Comparison of ENCODE assay signal across 8 cellular contexts in the genomic region with DNA sequence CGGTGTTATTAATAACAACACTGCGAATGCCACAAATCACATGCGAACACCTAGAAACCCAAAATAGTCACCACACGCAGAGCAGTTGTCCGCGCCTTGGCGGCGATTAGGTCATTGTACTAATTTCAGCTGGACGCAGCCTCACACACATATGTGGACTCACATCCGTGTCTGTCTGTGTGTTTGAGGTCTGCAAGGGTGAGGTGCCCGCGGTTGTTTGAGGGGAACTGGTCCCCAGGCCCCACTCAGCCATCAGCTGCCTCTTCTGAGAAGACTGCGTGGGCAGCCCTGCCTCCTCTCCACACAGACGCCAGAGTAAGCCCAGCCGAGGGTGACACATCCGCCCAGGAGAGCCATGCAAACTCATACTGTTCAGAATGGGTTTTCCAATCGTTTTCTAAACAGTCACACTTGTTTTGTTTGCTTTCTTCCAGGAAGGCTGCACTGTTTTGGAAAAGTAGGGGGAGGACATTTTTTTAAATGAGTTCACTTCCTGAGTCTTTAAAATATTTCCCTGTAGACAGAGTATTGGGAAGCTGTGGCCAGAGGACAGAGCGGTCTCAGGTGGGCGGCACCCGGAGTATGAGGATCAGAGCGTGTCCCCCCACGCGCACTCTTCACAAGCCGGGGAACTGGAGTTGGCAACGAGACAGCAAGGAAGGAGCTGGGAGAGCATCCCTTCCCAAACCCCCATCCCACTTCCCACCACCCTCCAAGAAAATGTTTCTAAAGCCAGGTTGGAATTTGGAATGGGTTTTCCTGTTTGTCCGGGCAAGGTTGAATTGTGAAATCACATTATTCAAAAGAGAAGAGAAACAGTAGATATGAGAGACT. TPM values are rescaled to one million over a fixed set of nuclear protein-coding genes. Genes with fewer than 3 reads are reported as not detected.
DNase-seq lines count a peak whose midpoint lies in the region; ATAC-seq and TF ChIP-seq lines count a peak whose summit lies in the region.

No MANE protein-coding gene starts in this region.

- H3K27me3 Mint-ChIP-seq in type B pancreatic cell, result no peaks in the 10 kb centered on the region

- no peak overlapping the region for H3K4me3 Mint-ChIP-seq in type B pancreatic cell

- no peak for TF ChIP-seq RAD21 in HCT116 (IDR thresholded peaks at IDR 0.05; ENCODE audit: low read depth)

- BruUV-seq in HCT116 (replicated peaks; lab: Mats Ljungman, UMichigan), result no TSS peak

- H3K27me3 ChIP-seq in HCT116 (ENCODE audit: insufficient read depth, low read length) (peaks cover 6% of the 10 kb centered on the region; the same call in 1 of the 2 replicates), trophoblast cell (ENCODE audit: insufficient read depth, low read length) (no peaks in the 10 kb centered on the region)

- no peak overlapping the region for H3K4ac ChIP-seq in trophoblast cell (ENCODE audit: low read depth, low read length)

- peaks cover 30% of the 10 kb centered on the region for H3K4me1 Mint-ChIP-seq in type B pancreatic cell (ENCODE audit: unreplicated experiment)

- CTCF ChIA-PET in HCT116 (lab: Charles Lee), result no interaction called here

- H3K36me3 ChIP-seq in HCT116 (ENCODE audit: control insufficient read depth in 1 of 2, insufficient read depth in 2 of 2, low read length in 2 of 2) (no peaks in the 10 kb centered on the region), trophoblast cell (ENCODE audit: control insufficient read depth in 1 of 2, insufficient read depth in 2 of 2, low read length in 2 of 2) (no peaks in the 10 kb centered on the region)

- H3K9ac ChIP-seq in HCT116 (ENCODE audit: low read length) (no peak overlapping the region), trophoblast cell (ENCODE audit: low read length) (no peak overlapping the region)

- TF ChIP-seq POLR2A in HCT116 (IDR thresholded peaks at IDR 0.05; ENCODE audit: borderline replicate concordance, extremely low read depth, insufficient read depth, insufficient read length), result no peak

- H3K9me3 ChIP-seq in HCT116 (ENCODE audit: control insufficient read depth in 1 of 2, insufficient read depth in 1 of 2, low read depth in 1 of 2, low read length in 2 of 2), result peaks cover 0 to 4% of the 10 kb centered on the region in 2 experiments; a peak in 1 of 4 replicates
- no peaks in the 10 kb centered on the region for H3K9me3 ChIP-seq in trophoblast cell (ENCODE audit: insufficient read depth, low read depth, low read length)

- H3K14ac ChIP-seq in trophoblast cell (ENCODE audit: low read length), result peak overlapping the region; percentile 45

- H4K20me1 ChIP-seq in HCT116 (ENCODE audit: insufficient read depth), result no peaks in the 10 kb centered on the region

- H4K8ac ChIP-seq in trophoblast cell (ENCODE audit: low read depth, low read length), result peak overlapping the region; percentile 41

- H2BK120ac ChIP-seq in trophoblast cell (ENCODE audit: insufficient read depth, low read length, poor library complexity), result peak overlapping the region; percentile 35

- no peak overlapping the region for H3K23ac ChIP-seq in trophoblast cell (ENCODE audit: low read length)

- H2BK12ac ChIP-seq in trophoblast cell (ENCODE audit: low read length), result peak overlapping the region; percentile 77

- no peak overlapping the region for H4K12ac ChIP-seq in trophoblast cell (ENCODE audit: low read depth, low read length)

- peak; percentile 75 for DNase-seq in GM13977 (ENCODE audit: low spot score)
- DNase-seq in HCT116 (ENCODE audit: low read depth, low spot score), result no peak
- DNase-seq in NCI-H2029 (lab: John Stamatoyannopoulos, UW), result peak; percentile 70
- DNase-seq in activated T-cell treated with anti-CD3 and anti-CD28 coated beads for 48 hours (ENCODE audit: low read depth), result peak; percentile 78
- peak; percentile 90 for DNase-seq in fibroblast of villous mesenchyme (ENCODE audit: low read depth)
- DNase-seq in trophoblast cell, result peak; percentile 84 to 96
- DNase-seq in type B pancreatic cell (ENCODE audit: extremely low spot score, unreplicated experiment), result no peak
- no peak for DNase-seq in retina

- H3K27ac Mint-ChIP-seq in type B pancreatic cell, result peak overlapping the region; percentile 81

- in situ Hi-C loops in GM13977 (cut with MboI; ENCODE audit: low pct_unique_long_range_greater_than_20kb, low sequenced_read_pairs, unreplicated experiment), result loop anchor here (25.0 kb wide), 1 partner anchor 338 kb away; no protein-coding TSS in a partner anchor

- H3K4me1 ChIP-seq in HCT116 (ENCODE audit: control insufficient read depth in 1 of 2, insufficient read depth in 2 of 2, low read length in 2 of 2) (peaks cover 20 to 53% of the 10 kb centered on the region in 2 experiments), trophoblast cell (ENCODE audit: control insufficient read depth in 1 of 2, insufficient read depth in 2 of 2, low read length in 2 of 2) (peaks cover 10 to 19% of the 10 kb centered on the region in 2 experiments)

- peak overlapping the region; percentile 45 for H3K18ac ChIP-seq in trophoblast cell (ENCODE audit: low read length)

- intact Hi-C loops in HCT116 (cut with micrococcal nuclease), result loop anchor here (5.0 kb wide), 1 partner anchor 353 kb away; no protein-coding TSS in a partner anchor

- RAD21 ChIA-PET in HCT116 (lab: Charles Lee; ENCODE audit: low non-redundant PET in 1 of 2, low total read pairs in 2 of 2, uncharacterized antibody in 2 of 2, unreplicated experiment in 2 of 2), result no interaction called here

- peaks cover 6% of the 10 kb centered on the region for H3K79me1 ChIP-seq in trophoblast cell (ENCODE audit: low read length)

- peak overlapping the region; percentile 83 for H4K91ac ChIP-seq in trophoblast cell (ENCODE audit: low read depth, low read length)

- POLR2A ChIA-PET in HCT116 (lab: Charles Lee), result no interaction called here

- H3K4me2 ChIP-seq in HCT116 (ENCODE audit: low read length) (0 out of 2 replicates have a peak overlapping the region, but pooled peaks have one; percentile 11), trophoblast cell (ENCODE audit: low read length) (no peak overlapping the region)

- H3K4me3 ChIP-seq in HCT116 (replicated peaks in 1 of 2; ENCODE audit: low read depth in 1 of 2, low read length in 2 of 2) (no peak overlapping the region), fibroblast of villous mesenchyme (ENCODE audit: low read depth, low read length) (no peak overlapping the region), trophoblast cell (ENCODE audit: low read depth, low read length) (no peak overlapping the region)

- H3K27ac ChIP-seq in HCT116 (ENCODE audit: low read depth, low read length) (no peak overlapping the region), trophoblast cell (ENCODE audit: low read depth, low read length) (peak overlapping the region; percentile 11)

- H2BK5ac ChIP-seq in trophoblast cell (ENCODE audit: low read depth, low read length, poor library complexity), result no peak overlapping the region

- H2AFZ ChIP-seq in HCT116 (ENCODE audit: low read depth, low read length, poor library complexity, severe bottlenecking) (no peak overlapping the region), trophoblast cell (ENCODE audit: insufficient read depth, low read length, poor library complexity) (peak overlapping the region; percentile 15)

- H2AK5ac ChIP-seq in trophoblast cell (ENCODE audit: low read length), result no peak overlapping the region

- no peak for ATAC-seq in HCT116

- H3K9me3 Mint-ChIP-seq in type B pancreatic cell, result no peaks in the 10 kb centered on the region

- WGBS in trophoblast cell (ENCODE audit: extremely low coverage, insufficient coverage, insufficient read length), result no CpG with 5 or more reads among the region's 26 CpGs

- TF ChIP-seq CTCF in GM13977 (IDR thresholded peaks at IDR 0.05; ENCODE audit: extremely low read depth, insufficient read depth, missing control alignments) (no peak), HCT116 (IDR thresholded peaks at IDR 0.05 in 2 of 3, conservative IDR thresholded peaks at IDR 0.05 in 1 of 3; ENCODE audit: borderline replicate concordance in 1 of 3, insufficient read depth in 1 of 3, low read depth in 2 of 3, low read length in 2 of 3) (no peak), fibroblast of villous mesenchyme (IDR thresholded peaks at IDR 0.05; ENCODE audit: insufficient read depth, low read depth, low read length) (no peak), type B pancreatic cell (conservative IDR thresholded peaks at IDR 0.05) (no peak)

- no peaks in the 10 kb centered on the region for H3K9me2 ChIP-seq in HCT116 (ENCODE audit: insufficient read depth)

- no peaks in the 10 kb centered on the region for H3K36me3 Mint-ChIP-seq in type B pancreatic cell

- H3K79me2 ChIP-seq in HCT116 (ENCODE audit: insufficient read depth, low read length) (no peaks in the 10 kb centered on the region), trophoblast cell (ENCODE audit: control insufficient read depth, insufficient read depth, low read length, poor library complexity) (no peaks in the 10 kb centered on the region)

TF ChIP-seq in HCT116, 20 proteins besides CTCF, POLR2A, EP300 and RAD21 (continues in another document):
- TF ChIP-seq SIN3A (IDR thresholded peaks at IDR 0.05; ENCODE audit: low read depth) (no peak), ZBTB33 (IDR thresholded peaks at IDR 0.05; ENCODE audit: extremely low read depth, insufficient replicate concordance, low read length) (no peak), CEBPB (IDR thresholded peaks at IDR 0.05; ENCODE audit: low read depth) (no peak), EZH2phosphoT487 (IDR thresholded peaks at IDR 0.05; ENCODE audit: borderline replicate concordance) (no peak), SRF (IDR thresholded peaks at IDR 0.05; ENCODE audit: low read depth) (no peak), SP1 (IDR thresholded peaks at IDR 0.05; ENCODE audit: low read depth) (no peak), CBX3 (IDR thresholded peaks at IDR 0.05; ENCODE audit: low read depth) (no peak), TCF7L2 (IDR thresholded peaks at IDR 0.05; ENCODE audit: borderline replicate concordance, extremely low read depth, insufficient read depth, insufficient read length) (no peak)

RNA-seq across cellular contexts. Expression of gene TOMM20, which starts 53.3 kb away (rescaled TPM):
- total RNA-seq in HCT116 (2021; ENCODE audit: unreplicated experiment) (184 TPM), fibroblast of villous mesenchyme (74.4 and 81.6 TPM in 2 replicates), type B pancreatic cell (ENCODE audit: low replicate concordance) (113 and 119 TPM in 2 replicates)
- 165 and 166 TPM in 2 replicates for polyA plus RNA-seq in HCT116 (2012)
- polyA plus RNA-seq in trophoblast cell (2013), result 92.6 and 96.4 TPM in 2 replicates

Comparison
In these comparisons a context has a peak if more than half of its experiments do, and no peak if none do; other contexts are left out.
1. DNase-seq: peak in GM13977 (single experiment), NCI-H2029 (single experiment), activated T-cell treated with anti-CD3 and anti-CD28 coated beads for 48 hours (single experiment), fibroblast of villous mesenchyme (single experiment) and trophoblast cell (2 of 2); none in HCT116 (single experiment), type B pancreatic cell (single experiment) and retina (single experiment).